ENCODE assay signal across 3 cellular contexts in the genomic region with DNA sequence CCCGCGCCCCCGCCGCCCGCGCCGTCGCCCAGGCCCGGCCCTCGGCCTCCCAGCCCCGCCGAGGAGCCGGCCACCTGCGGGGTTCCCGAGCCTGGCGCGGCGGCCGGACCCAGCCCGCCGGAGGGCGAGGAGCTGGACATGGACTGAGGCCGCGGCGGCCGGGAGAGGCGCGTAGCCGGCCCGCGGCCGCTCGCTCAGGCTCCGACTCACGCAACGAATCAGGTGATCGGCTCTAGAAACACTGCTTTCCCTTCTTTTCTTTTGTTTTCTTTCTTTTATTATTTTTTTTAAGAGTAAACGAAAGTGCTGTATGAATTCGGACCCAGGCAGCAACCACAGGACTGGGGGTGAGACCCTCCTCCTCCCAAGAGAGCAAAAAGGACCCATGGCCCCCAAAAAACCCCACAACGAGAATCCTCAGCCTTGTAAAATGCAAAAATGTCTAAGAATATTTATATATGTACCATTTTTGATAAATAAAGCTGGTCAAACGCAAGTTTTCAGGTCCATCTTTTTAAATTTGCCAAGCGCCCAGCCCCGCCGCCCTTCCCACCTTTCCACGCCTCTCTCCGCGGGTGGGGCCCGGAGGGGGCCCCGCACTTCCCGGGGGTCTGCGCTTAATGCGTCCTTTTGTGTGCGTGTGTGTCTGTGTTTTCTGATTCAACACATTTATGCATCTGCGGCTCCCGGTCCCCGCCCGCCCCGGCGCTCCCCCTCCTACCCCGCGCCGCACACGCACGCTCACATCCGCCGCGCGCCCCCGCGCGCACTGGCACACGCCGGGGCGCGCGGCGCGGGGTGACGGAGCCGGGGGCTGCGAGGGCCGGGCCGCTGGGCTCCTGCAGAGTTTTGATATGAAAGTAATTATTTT.
TF ChIP-seq lines count a peak whose summit lies in the region.

No MANE protein-coding gene starts in this region.

TF ChIP-seq in SK-N-SH, 30 proteins besides CTCF, POLR2A, EP300 and RAD21:
- TF ChIP-seq EZH2phosphoT487 (IDR thresholded peaks at IDR 0.05; ENCODE audit: borderline replicate concordance, low read depth) (peak; percentile 98), FOSL2 (IDR thresholded peaks at IDR 0.05; ENCODE audit: borderline replicate concordance, low read depth) (no peak)

TF ChIP-seq in SK-N-SH treated with all-trans-retinoic acid at 6 μM for 48 hours, 23 proteins besides CTCF, POLR2A, EP300 and RAD21:
- no peak for TF ChIP-seq BACH2 (CRISPR knock-in tag; IDR thresholded peaks at IDR 0.05; ENCODE audit: borderline replicate concordance)

TF ChIP-seq in A549, 52 proteins besides CTCF, POLR2A, EP300 and RAD21:
- TF ChIP-seq ZSCAN20 (CRISPR knock-in tag; IDR thresholded peaks at IDR 0.05) (no peak), HEYL (CRISPR knock-in tag; IDR thresholded peaks at IDR 0.05) (no peak), HOXB5 (CRISPR knock-in tag; IDR thresholded peaks at IDR 0.05) (no peak), RNF2 (IDR thresholded peaks at IDR 0.05; ENCODE audit: borderline replicate concordance, low read depth) (peak; percentile 95), ESRRA (IDR thresholded peaks at IDR 0.05; ENCODE audit: borderline replicate concordance, low read length) (no peak), HDAC2 (IDR thresholded peaks at IDR 0.05) (no peak)
